ENCODE assay signal across 8 cellular contexts in genomic region chr20:53609501-53610445, GRCh38. TPM values are rescaled to one million over a fixed set of nuclear protein-coding genes. Genes with fewer than 3 reads are reported as not detected.
DNase-seq lines count a peak whose midpoint lies in the region; ATAC-seq and TF ChIP-seq lines count a peak whose summit lies in the region.

No MANE protein-coding gene starts in this region.

- H3K27ac ChIP-seq in A673 (ENCODE audit: low read depth, low read length, poor library complexity, severe bottlenecking): peak overlapping the region; percentile 71
- H3K27ac ChIP-seq in epithelial cell of prostate: peak overlapping the region; percentile 80
- H3K27ac ChIP-seq in psoas muscle: no peak overlapping the region

- 55 to 70% (median 60%) methylated on average over 15 of the region's 15 CpGs for WGBS in psoas muscle, 3 donors

- peak overlapping the region; percentile 95 for H3K27ac Mint-ChIP-seq in activated CD4-positive, alpha-beta memory T cell treated with anti-CD3 and anti-CD28 coated beads for 36 hours

- CTCF ChIA-PET in A673 (lab: Charles Lee): no interaction called here
- CTCF ChIA-PET in activated CD4-positive, alpha-beta memory T cell treated with anti-CD3 and anti-CD28 coated beads for 36 hours (lab: Charles Lee): interaction anchor here (0.9 to 4.8 kb wide), 5 partner anchors 13 to 306 kb away, joined by 3 to 25 read pairs (median 4); no protein-coding TSS in a partner anchor

- POLR2A ChIA-PET in A673 (lab: Charles Lee; ENCODE audit: low non-redundant PET): interaction anchor here (0.7 kb wide), 1 partner anchor 472 kb away, joined by 7 read pairs; no protein-coding TSS in a partner anchor
- POLR2A ChIA-PET in activated CD4-positive, alpha-beta memory T cell treated with anti-CD3 and anti-CD28 coated beads for 36 hours (lab: Charles Lee): interaction anchor here (0.6 to 1.8 kb wide), 9 partner anchors 11 to 338 kb away, joined by 3 to 13 read pairs (median 4); no protein-coding TSS in a partner anchor

- in situ Hi-C loops in GM13976 (cut with MboI; ENCODE audit: low sequenced_read_pairs, unreplicated experiment): no loop called here

- H3K36me3 ChIP-seq in A673 (ENCODE audit: insufficient read depth, low read length, poor library complexity, severe bottlenecking) (no peaks in the 10 kb centered on the region), psoas muscle (ENCODE audit: insufficient read depth in 1 of 2, low read depth in 1 of 2) (no peaks in the 10 kb centered on the region)

- H3K4me3 ChIP-seq in A673 (ENCODE audit: low read depth, low read length, poor library complexity, severe bottlenecking) (no peak overlapping the region), psoas muscle (no peak overlapping the region)

- TF ChIP-seq CTCF in A673 (conservative IDR thresholded peaks at IDR 0.05; ENCODE audit: low read depth, low read length): no peak
- no peak for TF ChIP-seq CTCF in psoas muscle (IDR thresholded peaks at IDR 0.05)
- no peak for TF ChIP-seq CTCF in GM13976 (IDR thresholded peaks at IDR 0.05; ENCODE audit: borderline replicate concordance, control extremely low read depth, extremely low read depth, insufficient read depth, missing control alignments)

- DNase-seq in A673 (ENCODE audit: low spot score) (peak; percentile 76), NCI-H2196 (lab: John Stamatoyannopoulos, UW; ENCODE audit: unreplicated experiment) (peak; percentile 36), epithelial cell of prostate (ENCODE audit: low read depth, low spot score) (no peak), psoas muscle (peak; percentile 30 to 63), GM13976 (ENCODE audit: low spot score) (no peak), mesenteric fat pad (ENCODE audit: low spot score) (no peak)
- DNase-seq in activated CD4-positive, alpha-beta memory T cell treated with anti-CD3 and anti-CD28 coated beads for 36 hours: peak; percentile 86

- BruUV-seq in A673 (replicated peaks; lab: Mats Ljungman, UMichigan): no TSS peak

- H3K9me3 ChIP-seq in A673 (ENCODE audit: low read depth, low read length, poor library complexity, severe bottlenecking): no peaks in the 10 kb centered on the region
- H3K9me3 ChIP-seq in psoas muscle: no peaks in the 10 kb centered on the region

- intact Hi-C loops in A673 (cut with micrococcal nuclease; ENCODE audit: unreplicated experiment): no loop called here
- intact Hi-C loops in activated CD4-positive, alpha-beta memory T cell treated with anti-CD3 and anti-CD28 coated beads for 36 hours (cut with micrococcal nuclease): loop anchor here (1.0 to 2.0 kb wide), 4 partner anchors 11 to 31 kb away; no protein-coding TSS in a partner anchor
- intact Hi-C loops in psoas muscle (cut with DNase I): no loop called here

- H3K27me3 ChIP-seq in A673 (replicated peaks; ENCODE audit: insufficient read depth, low read depth, low read length, poor library complexity) (no peaks in the 10 kb centered on the region), psoas muscle (ENCODE audit: insufficient read depth in 3 of 3, low read length in 2 of 3) (no peaks in the 10 kb centered on the region)

- H3K4me1 Mint-ChIP-seq in activated CD4-positive, alpha-beta memory T cell treated with anti-CD3 and anti-CD28 coated beads for 36 hours (ENCODE audit: low read depth): peaks cover 35% of the 10 kb centered on the region

- H3K4me1 ChIP-seq in A673 (ENCODE audit: insufficient read depth, low read length, poor library complexity, severe bottlenecking) (peaks cover 52% of the 10 kb centered on the region), psoas muscle (peaks cover 7% of the 10 kb centered on the region)

- H3K9me3 Mint-ChIP-seq in activated CD4-positive, alpha-beta memory T cell treated with anti-CD3 and anti-CD28 coated beads for 36 hours: no peaks in the 10 kb centered on the region

- H3K4me3 Mint-ChIP-seq in activated CD4-positive, alpha-beta memory T cell treated with anti-CD3 and anti-CD28 coated beads for 36 hours: peak overlapping the region; percentile 75

- no peaks in the 10 kb centered on the region for H3K27me3 Mint-ChIP-seq in activated CD4-positive, alpha-beta memory T cell treated with anti-CD3 and anti-CD28 coated beads for 36 hours

- peak; percentile 43 for ATAC-seq in GM21717 (IDR thresholded peaks at IDR 0.05; ENCODE audit: unreplicated experiment)
- no peak for ATAC-seq in psoas muscle

- H3K36me3 Mint-ChIP-seq in activated CD4-positive, alpha-beta memory T cell treated with anti-CD3 and anti-CD28 coated beads for 36 hours: peaks cover 8% of the 10 kb centered on the region

RNA-seq across cellular contexts. Expression of gene ZNF217, which starts 16.1 kb away (rescaled TPM):
- 27.0 and 37.7 TPM in 2 replicates for total RNA-seq in A673 (2021)
- 10 to 100 TPM; 56.3 to 57.5 TPM for total RNA-seq in activated CD4-positive, alpha-beta memory T cell treated with anti-CD3 and anti-CD28 coated beads for 36 hours
- total RNA-seq in psoas muscle: 1 to 10 TPM; 4.0 to 8.1 (median 6.1) TPM
- polyA plus RNA-seq in psoas muscle: 1 to 10 TPM; 1.7 to 4.3 (median 2.6) TPM
- 61.4 TPM for total RNA-seq in mesenteric fat pad

Comparison
In these comparisons a context has a peak if more than half of its experiments do, and no peak if none do; other contexts are left out.
1. DNase-seq: peak in A673 (single experiment), NCI-H2196 (single experiment), activated CD4-positive, alpha-beta memory T cell treated with anti-CD3 and anti-CD28 coated beads for 36 hours (single experiment) and psoas muscle (2 of 2); none in epithelial cell of prostate (single experiment), GM13976 (single experiment) and mesenteric fat pad (single experiment).